ENCODE assay signal across 8 cellular contexts in genomic region chr17:77393274-77393600, GRCh38.
A peak's percentile ranks its signal among the peaks of the same experiment; 100 is the strongest.
DNase-seq lines count a peak whose midpoint lies in the region; ATAC-seq, FAIRE-seq and TF ChIP-seq lines count a peak whose summit lies in the region.

No MANE protein-coding gene starts in this region.

- peaks cover 9% of the 10 kb centered on the region for H3K36me3 Mint-ChIP-seq in activated CD8-positive, alpha-beta memory T cell treated with anti-CD3 and anti-CD28 coated beads, Interleukin-2, amount 10 ng/mL, durations not matched to agents 7 days and 5 days
- H3K36me3 Mint-ChIP-seq in astrocyte (ENCODE audit: low read depth, unreplicated experiment), result peaks cover 6% of the 10 kb centered on the region

- H4K8ac ChIP-seq in mesendoderm (ENCODE audit: low read depth, low read length), result no peak overlapping the region

- no peaks in the 10 kb centered on the region for H3K36me3 ChIP-seq in astrocyte (ENCODE audit: insufficient read depth, low read length)
- H3K36me3 ChIP-seq in mesendoderm (ENCODE audit: control insufficient read depth, insufficient read depth, low read length), result no peaks in the 10 kb centered on the region
- H3K36me3 ChIP-seq in thoracic aorta, result no peaks in the 10 kb centered on the region

- H3K79me2 ChIP-seq in astrocyte (ENCODE audit: insufficient read depth, low read length), result peaks cover 91% of the 10 kb centered on the region
- peaks cover 53% of the 10 kb centered on the region for H3K79me2 ChIP-seq in mesendoderm (ENCODE audit: control insufficient read depth, insufficient read depth, low read length)

- H4K5ac ChIP-seq in mesendoderm (ENCODE audit: low read length), result no peak overlapping the region

- peak overlapping the region; percentile 95 for H3K27ac ChIP-seq in astrocyte (ENCODE audit: low read depth, low read length)
- H3K27ac ChIP-seq in mesendoderm (ENCODE audit: low read depth, low read length), result no peak overlapping the region
- H3K27ac ChIP-seq in thoracic aorta, result peak overlapping the region; percentile 77 to 79

- CTCF ChIA-PET in activated CD8-positive, alpha-beta memory T cell treated with anti-CD3 and anti-CD28 coated beads, Interleukin-2, amount 10 ng/mL, durations not matched to agents 7 days and 5 days (lab: Charles Lee), result interaction anchor here (0.9 to 2.6 kb wide), 3 partner anchors 11 to 36 kb away, joined by 3 to 10 read pairs (median 3); no protein-coding TSS in a partner anchor

- H3K23ac ChIP-seq in mesendoderm (ENCODE audit: low read length), result no peak overlapping the region

- H3K4me3 Mint-ChIP-seq in activated CD8-positive, alpha-beta memory T cell treated with anti-CD3 and anti-CD28 coated beads, Interleukin-2, amount 10 ng/mL, durations not matched to agents 7 days and 5 days, result no peak overlapping the region
- H3K4me3 Mint-ChIP-seq in astrocyte (ENCODE audit: unreplicated experiment), result no peak overlapping the region

- peaks cover 60% of the 10 kb centered on the region for H3K4me1 Mint-ChIP-seq in activated CD8-positive, alpha-beta memory T cell treated with anti-CD3 and anti-CD28 coated beads, Interleukin-2, amount 10 ng/mL, durations not matched to agents 7 days and 5 days
- H3K4me1 Mint-ChIP-seq in astrocyte (ENCODE audit: low read depth, unreplicated experiment), result peaks cover 44% of the 10 kb centered on the region

- no peak for ATAC-seq in activated CD8-positive, alpha-beta memory T cell treated with anti-CD3 and anti-CD28 coated beads, Interleukin-2, amount 10 ng/mL, durations not matched to agents 7 days and 5 days
- ATAC-seq in thoracic aorta (ENCODE audit: insufficient number of reproducible peaks, low FRiP score, low read depth) (no peak), GM21367 (IDR thresholded peaks at IDR 0.05; ENCODE audit: unreplicated experiment) (no peak)

- H4K20me1 ChIP-seq in astrocyte (ENCODE audit: insufficient read depth, low read length), result peaks cover 55% of the 10 kb centered on the region

- no peak overlapping the region for H3K4ac ChIP-seq in mesendoderm (ENCODE audit: low read depth, low read length)

- peak overlapping the region; percentile 77 for H3K4me2 ChIP-seq in astrocyte (ENCODE audit: low read length)
- no peak overlapping the region for H3K4me2 ChIP-seq in mesendoderm (ENCODE audit: low read length)

- H3K4me3 ChIP-seq in astrocyte (ENCODE audit: insufficient read depth, low read depth, low read length) (no peak overlapping the region), mesendoderm (ENCODE audit: low read length) (no peak overlapping the region), thoracic aorta (no peak overlapping the region)

- no peak overlapping the region for H2BK15ac ChIP-seq in mesendoderm (replicated peaks; ENCODE audit: low read depth)

- H2AFZ ChIP-seq in astrocyte (ENCODE audit: low read depth, low read length), result no peak overlapping the region

- no peak for FAIRE-seq in astrocyte (lab: Jason Lieb, UNC)

- WGBS in mesendoderm (ENCODE audit: extremely low coverage, insufficient coverage, low lambda C conversion rate), result no CpG with 5 or more reads among the region's 5 CpGs

- H3K27me3 ChIP-seq in astrocyte (ENCODE audit: insufficient read depth, low read length) (no peaks in the 10 kb centered on the region), mesendoderm (ENCODE audit: insufficient read depth, low read length, poor library complexity) (no peaks in the 10 kb centered on the region), thoracic aorta (replicated peaks; ENCODE audit: insufficient read depth) (no peaks in the 10 kb centered on the region)

- H3K9ac ChIP-seq in astrocyte (ENCODE audit: low read length), result peak overlapping the region; percentile 80
- H3K9ac ChIP-seq in mesendoderm (ENCODE audit: low read length), result peak overlapping the region; percentile 11

- no peaks in the 10 kb centered on the region for H3K9me3 ChIP-seq in astrocyte (ENCODE audit: insufficient read depth, low read depth, low read length)
- no peaks in the 10 kb centered on the region for H3K9me3 ChIP-seq in thoracic aorta

- peak overlapping the region; percentile 32 for H2BK5ac ChIP-seq in mesendoderm (ENCODE audit: low read length)

- TF ChIP-seq CTCF in astrocyte (IDR thresholded peaks at IDR 0.05; ENCODE audit: insufficient read depth, low read depth, low read length) (no peak), thoracic aorta (IDR thresholded peaks at IDR 0.05) (no peak)

- H3K56ac ChIP-seq in mesendoderm (ENCODE audit: low read length), result peak overlapping the region; percentile 67

- H3K18ac ChIP-seq in mesendoderm (ENCODE audit: low read length), result no peak overlapping the region

- H2AK5ac ChIP-seq in mesendoderm (ENCODE audit: low read length), result no peak overlapping the region

- peaks cover 62% of the 10 kb centered on the region for H3K4me1 ChIP-seq in astrocyte (ENCODE audit: insufficient read depth, low read length)
- peaks cover 41% of the 10 kb centered on the region for H3K4me1 ChIP-seq in mesendoderm (ENCODE audit: control insufficient read depth, low read depth, low read length)
- peaks cover 47 to 64% of the 10 kb centered on the region in 2 donors for H3K4me1 ChIP-seq in thoracic aorta (ENCODE audit: control insufficient read depth in 1 of 2, low read depth in 2 of 2)

- no peak overlapping the region for H2BK120ac ChIP-seq in mesendoderm (ENCODE audit: low read depth, low read length)

- no peak for DNase-seq in activated CD8-positive, alpha-beta memory T cell treated with anti-CD3 and anti-CD28 coated beads, Interleukin-2, amount 10 ng/mL, durations not matched to agents 7 days and 5 days
- no peak for DNase-seq in activated CD8-positive, alpha-beta memory T cell treated with anti-CD3 and anti-CD28 coated beads for 24 hours
- DNase-seq in astrocyte (ENCODE audit: low read depth), result no peak
- no peak for DNase-seq in mesendoderm
- no peak for DNase-seq in thoracic aorta (ENCODE audit: low spot score)
- no peak for DNase-seq in HUDEP-2 (lab: John Stamatoyannopoulos, UW; ENCODE audit: unreplicated experiment in 76 of 76)
- no peak for DNase-seq in NCI-H187 (lab: John Stamatoyannopoulos, UW)

- H3K79me1 ChIP-seq in mesendoderm (ENCODE audit: low read length), result peaks cover 46% of the 10 kb centered on the region

- no peaks in the 10 kb centered on the region for H3K9me3 Mint-ChIP-seq in activated CD8-positive, alpha-beta memory T cell treated with anti-CD3 and anti-CD28 coated beads, Interleukin-2, amount 10 ng/mL, durations not matched to agents 7 days and 5 days (ENCODE audit: low read depth)
- H3K9me3 Mint-ChIP-seq in astrocyte (ENCODE audit: unreplicated experiment), result no peaks in the 10 kb centered on the region

- no peaks in the 10 kb centered on the region for H3K27me3 Mint-ChIP-seq in activated CD8-positive, alpha-beta memory T cell treated with anti-CD3 and anti-CD28 coated beads, Interleukin-2, amount 10 ng/mL, durations not matched to agents 7 days and 5 days
- no peaks in the 10 kb centered on the region for H3K27me3 Mint-ChIP-seq in astrocyte (ENCODE audit: low read depth, unreplicated experiment)

- H3K27ac Mint-ChIP-seq in activated CD8-positive, alpha-beta memory T cell treated with anti-CD3 and anti-CD28 coated beads, Interleukin-2, amount 10 ng/mL, durations not matched to agents 7 days and 5 days, result peak overlapping the region; percentile 49
- no peak overlapping the region for H3K27ac Mint-ChIP-seq in astrocyte (ENCODE audit: unreplicated experiment)
